Comparison of ENCODE assay signal across 1 cellular context in genomic region chr11:124440608-124441007, GRCh38.
TF ChIP-seq lines count a peak whose summit lies in the region.

No MANE protein-coding gene starts in this region.

TF ChIP-seq in K562, 482 proteins besides CTCF, POLR2A, EP300 and RAD21 (continued from another document):
- no peak for TF ChIP-seq CREB3L1 (IDR thresholded peaks at IDR 0.05; ENCODE audit: borderline replicate concordance, low read depth)
